Comparison of ENCODE assay signal across 20 cellular contexts in genomic region chr7:150734293-150734692, GRCh38. TPM values are rescaled to one million over a fixed set of nuclear protein-coding genes. Genes with fewer than 3 reads are reported as not detected.
DNase-seq lines count a peak whose midpoint lies in the region; ATAC-seq lines count a peak whose summit lies in the region.
"Had no signal": no experiment of that assay in that cellular context is flagged by ENCODE, and none has a peak within 500 bp of the region (broad histone marks: within the 10 kb centered on the region; RNA-seq: fewer than 3 reads in every experiment).

No MANE protein-coding gene starts in this region.

- peak overlapping the region; percentile 5 for H3K4me3 ChIP-seq in naive thymus-derived CD4-positive, alpha-beta T cell (ENCODE audit: low read length)
- H3K4me3 ChIP-seq: dorsolateral prefrontal cortex, GM23248, left lung, mucosa of descending colon, PC-9, right lobe of liver, suprapubic skin had no signal

- no peaks in the 10 kb centered on the region for H3K9me3 ChIP-seq in naive thymus-derived CD4-positive, alpha-beta T cell (ENCODE audit: control insufficient read depth in 2 of 3, low read length in 3 of 3)
- H3K9me3 ChIP-seq: left lung, mucosa of descending colon, right lobe of liver, SK-N-SH, suprapubic skin had no signal

- peaks cover 9 to 10% of the 10 kb centered on the region in 2 donors for H3K36me3 Mint-ChIP-seq in activated T-cell treated with anti-CD3 and anti-CD28 coated beads, Interleukin-2, amount 50 U/mL, for 72 hours (ENCODE audit: insufficient read depth in 2 of 2)
- peaks cover 36% of the 10 kb centered on the region for H3K36me3 Mint-ChIP-seq in activated CD8-positive, alpha-beta T cell treated with anti-CD3 and anti-CD28 coated beads, Interleukin-2, amount 10 ng/mL, durations not matched to agents 7 days and 5 days (ENCODE audit: low read depth)
- H3K36me3 Mint-ChIP-seq in naive thymus-derived CD4-positive, alpha-beta T cell = peaks cover 8 to 39% (median 14%) of the 10 kb centered on the region in 5 donors

- H3K27ac Mint-ChIP-seq in activated T-cell treated with anti-CD3 and anti-CD28 coated beads, Interleukin-2, amount 50 U/mL, for 72 hours = peak overlapping the region; percentile 72
- H3K27ac Mint-ChIP-seq in activated CD8-positive, alpha-beta T cell treated with anti-CD3 and anti-CD28 coated beads, Interleukin-2, amount 10 ng/mL, durations not matched to agents 7 days and 5 days = peak overlapping the region; percentile 74
- H3K27ac Mint-ChIP-seq in naive thymus-derived CD4-positive, alpha-beta T cell = peak overlapping the region; percentile 87 to 99 (median 96)

- intact Hi-C loops in naive thymus-derived CD4-positive, alpha-beta T cell (cut with micrococcal nuclease) = no loop called here

- peaks cover 0 to under 1% of the 10 kb centered on the region in 2 donors for H3K9me3 Mint-ChIP-seq in activated T-cell treated with anti-CD3 and anti-CD28 coated beads, Interleukin-2, amount 50 U/mL, for 72 hours
- no peaks in the 10 kb centered on the region for H3K9me3 Mint-ChIP-seq in activated CD8-positive, alpha-beta T cell treated with anti-CD3 and anti-CD28 coated beads, Interleukin-2, amount 10 ng/mL, durations not matched to agents 7 days and 5 days (ENCODE audit: insufficient read depth)
- H3K9me3 Mint-ChIP-seq in naive thymus-derived CD4-positive, alpha-beta T cell = peaks cover 0 to 6% (median 0%) of the 10 kb centered on the region in 11 donors

- POLR2A ChIA-PET in activated CD8-positive, alpha-beta T cell treated with anti-CD3 and anti-CD28 coated beads, Interleukin-2, amount 10 ng/mL, durations not matched to agents 7 days and 5 days (lab: Charles Lee) = interaction anchor here (1.2 kb wide), 1 partner anchor 21 kb away, joined by 3 read pairs; no protein-coding TSS in a partner anchor
- POLR2A ChIA-PET in naive thymus-derived CD4-positive, alpha-beta T cell (lab: Charles Lee) = interaction anchor here (1.7 to 16.2 kb wide), 9 partner anchors 12 to 283 kb away, joined by 8 to 467 read pairs (median 98); partner anchors contain the start of genes GIMAP1, GIMAP2, GIMAP4 and GIMAP6

- DNase-seq in activated T-cell treated with anti-CD3 and anti-CD28 coated beads, Interleukin-2, amount 50 U/mL, for 72 hours = peak; percentile 79 to 85
- DNase-seq in activated T-cell treated with anti-CD3 and anti-CD28 coated beads for 4 hours = no peak
- peak; percentile 20 for DNase-seq in activated CD8-positive, alpha-beta T cell treated with anti-CD3 and anti-CD28 coated beads, Interleukin-2, amount 10 ng/mL, durations not matched to agents 7 days and 5 days
- no peak for DNase-seq in naive thymus-derived CD4-positive, alpha-beta T cell
- no peak for DNase-seq in NCI-H128 (lab: John Stamatoyannopoulos, UW; ENCODE audit: unreplicated experiment)
- no peak for DNase-seq in cerebellar nuclear complex (lab: John Stamatoyannopoulos, UW)
- DNase-seq: ACHN, dorsolateral prefrontal cortex, GM23248, left lung, mucosa of descending colon, NCI-H1417, NCI-H748 treated with DMSO at 0.1 percent for 48 hours, PC-9, right lobe of liver, SK-N-SH had no signal

- peaks cover 54 to 70% of the 10 kb centered on the region in 2 donors for H3K4me1 ChIP-seq in naive thymus-derived CD4-positive, alpha-beta T cell (ENCODE audit: control insufficient read depth in 2 of 2, insufficient read depth in 2 of 2, low read length in 2 of 2)

- peak; percentile 57 to 60 for ATAC-seq in activated T-cell treated with anti-CD3 and anti-CD28 coated beads, Interleukin-2, amount 50 U/mL, for 72 hours (replicated peaks in 1 of 2)
- ATAC-seq in HG02610 (IDR thresholded peaks at IDR 0.05; ENCODE audit: unreplicated experiment) (peak; percentile 64), GM19023 (IDR thresholded peaks at IDR 0.05; ENCODE audit: unreplicated experiment) (no peak)
- ATAC-seq in activated CD8-positive, alpha-beta T cell treated with anti-CD3 and anti-CD28 coated beads, Interleukin-2, amount 10 ng/mL, durations not matched to agents 7 days and 5 days = no peak
- ATAC-seq in naive thymus-derived CD4-positive, alpha-beta T cell = no peak
- ATAC-seq: left lung, mucosa of descending colon, right lobe of liver had no signal

- peak overlapping the region; percentile 91 to 97 for H3K4me3 Mint-ChIP-seq in activated T-cell treated with anti-CD3 and anti-CD28 coated beads, Interleukin-2, amount 50 U/mL, for 72 hours
- no peak overlapping the region for H3K4me3 Mint-ChIP-seq in activated CD8-positive, alpha-beta T cell treated with anti-CD3 and anti-CD28 coated beads, Interleukin-2, amount 10 ng/mL, durations not matched to agents 7 days and 5 days
- H3K4me3 Mint-ChIP-seq in naive thymus-derived CD4-positive, alpha-beta T cell = peak overlapping the region; percentile 14 to 100 (median 92)

- H3K27me3 Mint-ChIP-seq in activated T-cell treated with anti-CD3 and anti-CD28 coated beads, Interleukin-2, amount 50 U/mL, for 72 hours (ENCODE audit: low read depth) = no peaks in the 10 kb centered on the region
- H3K27me3 Mint-ChIP-seq in activated CD8-positive, alpha-beta T cell treated with anti-CD3 and anti-CD28 coated beads, Interleukin-2, amount 10 ng/mL, durations not matched to agents 7 days and 5 days (ENCODE audit: low read depth) = no peaks in the 10 kb centered on the region
- no peaks in the 10 kb centered on the region for H3K27me3 Mint-ChIP-seq in naive thymus-derived CD4-positive, alpha-beta T cell

- no peaks in the 10 kb centered on the region for H3K27me3 ChIP-seq in naive thymus-derived CD4-positive, alpha-beta T cell (ENCODE audit: control insufficient read depth in 2 of 2, insufficient read depth in 2 of 2, low read length in 2 of 2)
- H3K27me3 ChIP-seq: left lung, right lobe of liver, suprapubic skin had no signal

- CTCF ChIA-PET in activated CD8-positive, alpha-beta T cell treated with anti-CD3 and anti-CD28 coated beads, Interleukin-2, amount 10 ng/mL, durations not matched to agents 7 days and 5 days (lab: Charles Lee) = interaction anchor here (1.8 to 2.2 kb wide), 3 partner anchors 17 to 285 kb away, joined by 6 to 10 read pairs (median 6); partner anchors contain the start of gene GIMAP1
- CTCF ChIA-PET in naive thymus-derived CD4-positive, alpha-beta T cell (lab: Charles Lee) = interaction anchor here (5.2 kb wide), 1 partner anchor 17 kb away, joined by 37 read pairs; the partner anchor contains the start of gene GIMAP1

- H3K27ac ChIP-seq in naive thymus-derived CD4-positive, alpha-beta T cell (ENCODE audit: low read depth, low read length) = peak overlapping the region; percentile 82
- H3K27ac ChIP-seq: dorsolateral prefrontal cortex, GM23248, KMS-11, left lung, PC-9, right lobe of liver, suprapubic skin had no signal

- peaks cover 92% of the 10 kb centered on the region for H3K4me1 Mint-ChIP-seq in activated T-cell treated with anti-CD3 and anti-CD28 coated beads, Interleukin-2, amount 50 U/mL, for 72 hours (ENCODE audit: low read depth)
- H3K4me1 Mint-ChIP-seq in activated CD8-positive, alpha-beta T cell treated with anti-CD3 and anti-CD28 coated beads, Interleukin-2, amount 10 ng/mL, durations not matched to agents 7 days and 5 days (ENCODE audit: low read depth) = peaks cover 77% of the 10 kb centered on the region
- H3K4me1 Mint-ChIP-seq in naive thymus-derived CD4-positive, alpha-beta T cell = peaks cover 60 to 75% (median 71%) of the 10 kb centered on the region in 7 donors

- peaks cover 0 to 16% (median 0%) of the 10 kb centered on the region in 3 experiments for H3K36me3 ChIP-seq in naive thymus-derived CD4-positive, alpha-beta T cell (ENCODE audit: control insufficient read depth in 2 of 3, insufficient read depth in 3 of 3, low read length in 3 of 3)
- H3K36me3 ChIP-seq: left lung, right lobe of liver, suprapubic skin had no signal

RNA-seq across cellular contexts. Expression of gene GIMAP5, which starts 2.9 kb away (rescaled TPM):
- 10 to 100 TPM; 43.5 to 50.5 TPM for total RNA-seq in activated T-cell treated with anti-CD3 and anti-CD28 coated beads, Interleukin-2, amount 50 U/mL, for 72 hours
- total RNA-seq in activated CD8-positive, alpha-beta T cell treated with anti-CD3 and anti-CD28 coated beads, Interleukin-2, amount 10 ng/mL, durations not matched to agents 7 days and 5 days = 10 to 100 TPM; 56.3 to 63.3 TPM
- 100 to 1,000 TPM in 3 of 5 experiments, 10 to 100 TPM in 2; 58.1 to 422 (median 214) TPM for total RNA-seq in naive thymus-derived CD4-positive, alpha-beta T cell
- polyA plus RNA-seq in naive thymus-derived CD4-positive, alpha-beta T cell = 100 to 1,000 TPM; 570 to 819 TPM
- total RNA-seq: GM23248, PC-9 had no signal
- polyA plus RNA-seq: GM23248, SK-N-SH had no signal

RNA-seq across cellular contexts. Expression of gene GIMAP1, which starts 17.9 kb away (rescaled TPM):
- 1 to 10 TPM; 5.5 to 9.3 TPM for total RNA-seq in activated T-cell treated with anti-CD3 and anti-CD28 coated beads, Interleukin-2, amount 50 U/mL, for 72 hours
- 10 to 100 TPM; 19.0 to 20.2 TPM for total RNA-seq in activated CD8-positive, alpha-beta T cell treated with anti-CD3 and anti-CD28 coated beads, Interleukin-2, amount 10 ng/mL, durations not matched to agents 7 days and 5 days
- total RNA-seq in naive thymus-derived CD4-positive, alpha-beta T cell = 100 to 1,000 TPM in 2 of 5 experiments, 10 to 100 TPM in 3; 23.3 to 124 (median 32.6) TPM
- polyA plus RNA-seq in naive thymus-derived CD4-positive, alpha-beta T cell = 100 to 1,000 TPM in 1 of 2 donors, 10 to 100 TPM in 1; 75.4 to 104 TPM
- total RNA-seq: GM23248, PC-9 had no signal
- polyA plus RNA-seq: GM23248, SK-N-SH had no signal

RNA-seq across cellular contexts. Expression of gene GIMAP2, which starts 48.8 kb away (rescaled TPM):
- 10 to 100 TPM; 47.8 to 59.4 TPM for total RNA-seq in activated T-cell treated with anti-CD3 and anti-CD28 coated beads, Interleukin-2, amount 50 U/mL, for 72 hours
- total RNA-seq in activated CD8-positive, alpha-beta T cell treated with anti-CD3 and anti-CD28 coated beads, Interleukin-2, amount 10 ng/mL, durations not matched to agents 7 days and 5 days = 10 to 100 TPM; 79.0 to 82.9 TPM
- total RNA-seq in naive thymus-derived CD4-positive, alpha-beta T cell = 100 to 1,000 TPM in 3 of 5 experiments, 10 to 100 TPM in 2; 79.4 to 286 (median 122) TPM
- polyA plus RNA-seq in naive thymus-derived CD4-positive, alpha-beta T cell = 100 to 1,000 TPM; 150 to 153 TPM
- total RNA-seq: GM23248 had no signal

Comparison
In these comparisons a context has a peak if more than half of its experiments do, and no peak if none do; other contexts are left out.
1. DNase-seq: peak in activated T-cell treated with anti-CD3 and anti-CD28 coated beads, Interleukin-2, amount 50 U/mL, for 72 hours (2 of 2) and activated CD8-positive, alpha-beta T cell treated with anti-CD3 and anti-CD28 coated beads, Interleukin-2, amount 10 ng/mL, durations not matched to agents 7 days and 5 days (single experiment); none in activated T-cell treated with anti-CD3 and anti-CD28 coated beads for 4 hours (single experiment), naive thymus-derived CD4-positive, alpha-beta T cell (0 of 9), NCI-H128 (single experiment) and cerebellar nuclear complex (0 of 2).
2. ATAC-seq: peak in activated T-cell treated with anti-CD3 and anti-CD28 coated beads, Interleukin-2, amount 50 U/mL, for 72 hours (2 of 2) and HG02610 (single experiment); none in activated CD8-positive, alpha-beta T cell treated with anti-CD3 and anti-CD28 coated beads, Interleukin-2, amount 10 ng/mL, durations not matched to agents 7 days and 5 days (single experiment), naive thymus-derived CD4-positive, alpha-beta T cell (single experiment) and GM19023 (single experiment).
3. Peak in every context shown above with its lines, with median percentiles within 50 percentile points of each other: H3K27ac Mint-ChIP-seq.